In the genomic region with DNA sequence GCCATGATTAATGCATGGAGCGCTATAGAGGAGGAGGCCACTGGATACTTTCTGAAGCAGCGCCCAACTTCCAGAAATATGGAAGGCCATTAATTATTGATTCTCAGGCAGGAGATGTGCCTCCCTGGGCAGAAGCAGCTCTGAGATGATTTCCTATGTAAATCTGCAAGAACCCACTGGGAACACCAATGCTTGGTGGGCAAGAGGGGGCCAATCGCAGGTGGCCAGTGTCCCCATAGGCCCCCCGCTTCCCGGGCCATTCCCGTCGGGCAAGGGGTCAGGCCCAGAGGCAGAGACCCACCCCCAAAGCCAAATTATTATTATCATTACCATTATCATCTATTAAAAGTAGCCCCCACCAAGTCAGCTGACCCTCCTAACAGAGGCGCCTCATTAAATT, we compare ENCODE assay signal across 19 cellular contexts.
"Had no signal": no experiment of that assay in that cellular context is flagged by ENCODE, and none has a peak within 500 bp of the region (broad histone marks: within the 10 kb centered on the region; RNA-seq: fewer than 3 reads in every experiment).

No MANE protein-coding gene starts in this region.

- H3K9me3 Mint-ChIP-seq: activated naive CD8-positive, alpha-beta T cell treated with anti-CD3 and anti-CD28 coated beads, Interleukin-2, amount 10 ng/mL, durations not matched to agents 7 days and 5 days had no signal

- H3K4me1 ChIP-seq: adrenal gland had no signal

- H3K27ac Mint-ChIP-seq: activated CD8-positive, alpha-beta T cell treated with anti-CD3 and anti-CD28 coated beads, Interleukin-2, amount 10 ng/mL, durations not matched to agents 7 days and 5 days; activated naive CD8-positive, alpha-beta T cell treated with anti-CD3 and anti-CD28 coated beads, Interleukin-2, amount 10 ng/mL, durations not matched to agents 7 days and 5 days; T-helper 1 cell treated with Interleukin-12 subunit alpha and Interleukin-12 subunit beta and Interleukin-4 antibody, amounts not matched to agents 30 μg/mL and 1 μg/mL, for 36 hours had no signal

- H3K4me2 ChIP-seq: KMS-11 had no signal

- H3K27me3 ChIP-seq: adrenal gland had no signal

- ATAC-seq: activated CD8-positive, alpha-beta T cell treated with anti-CD3 and anti-CD28 coated beads, Interleukin-2, amount 10 ng/mL, durations not matched to agents 7 days and 5 days; PC-3 had no signal

- H3K27ac ChIP-seq: adrenal gland, KMS-11 had no signal

- H3K36me3 Mint-ChIP-seq: activated naive CD8-positive, alpha-beta T cell treated with anti-CD3 and anti-CD28 coated beads, Interleukin-2, amount 10 ng/mL, durations not matched to agents 7 days and 5 days had no signal

- DNase-seq: activated CD4-positive, alpha-beta T cell treated with anti-CD3 and anti-CD28 coated beads for 48 hours; activated CD4-positive, alpha-beta T cell treated with anti-CD3 and anti-CD28 coated beads, Interleukin-2, amount 50 U/mL, for 4 hours; activated CD4-positive, CD25-positive, alpha-beta regulatory T cell treated with anti-CD3 and anti-CD28 coated beads, Interleukin-2, amount 50 U/mL, for 72 hours; activated CD8-positive, alpha-beta memory T cell treated with anti-CD3 and anti-CD28 coated beads, Interleukin-2, amount 50 U/mL, for 48 hours; activated naive CD4-positive, alpha-beta T cell treated with anti-CD3 and anti-CD28 coated beads, Interleukin-2, amount 50 U/mL, for 16 hours; activated naive CD8-positive, alpha-beta T cell treated with anti-CD3 and anti-CD28 coated beads, Interleukin-2, amount 10 ng/mL, durations not matched to agents 7 days and 5 days; activated T-cell treated with anti-CD3 and anti-CD28 coated beads, Interleukin-2, amount 50 U/mL, for 1 hour; anterior cingulate cortex; central memory CD4-positive, alpha-beta T cell; NCI-H1436 treated with DMSO at 0.1 percent for 48 hours; NCI-H187; NCI-H2081; NCI-H446; PC-3 had no signal

- H3K9ac ChIP-seq: KMS-11 had no signal

- H3K4me3 Mint-ChIP-seq: activated CD8-positive, alpha-beta T cell treated with anti-CD3 and anti-CD28 coated beads, Interleukin-2, amount 10 ng/mL, durations not matched to agents 7 days and 5 days; activated naive CD8-positive, alpha-beta T cell treated with anti-CD3 and anti-CD28 coated beads, Interleukin-2, amount 10 ng/mL, durations not matched to agents 7 days and 5 days; T-helper 1 cell treated with Interleukin-12 subunit alpha and Interleukin-12 subunit beta and Interleukin-4 antibody, amounts not matched to agents 30 μg/mL and 1 μg/mL, for 36 hours had no signal

- H3K4me3 ChIP-seq: adrenal gland had no signal

- H3K36me3 ChIP-seq: adrenal gland had no signal

- H3K4me1 Mint-ChIP-seq: activated naive CD8-positive, alpha-beta T cell treated with anti-CD3 and anti-CD28 coated beads, Interleukin-2, amount 10 ng/mL, durations not matched to agents 7 days and 5 days had no signal

- FAIRE-seq: RCC 7860 had no signal
